Comparison of ENCODE assay signal across 25 cellular contexts in the genomic region with DNA sequence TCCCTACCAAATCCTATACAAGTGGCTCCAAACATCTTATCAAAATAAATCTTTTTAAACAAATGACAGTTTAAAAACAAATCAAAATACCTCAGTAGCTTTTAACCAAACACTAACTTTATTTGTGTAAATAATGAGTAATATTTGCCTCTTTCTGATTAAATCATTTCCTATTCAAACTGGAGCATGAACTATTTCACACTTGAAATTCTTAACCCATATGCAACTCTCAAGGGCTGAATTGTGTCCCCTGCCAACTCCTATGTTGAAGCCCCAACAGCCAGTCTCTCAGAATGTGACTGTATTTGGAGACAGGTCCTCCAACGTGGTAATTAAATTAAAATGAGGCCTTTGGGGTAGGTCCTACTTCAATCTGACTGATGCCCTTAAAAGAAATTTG. TPM values are rescaled to one million over a fixed set of nuclear protein-coding genes. Genes with fewer than 3 reads are reported as not detected.
"Had no signal": no experiment of that assay in that cellular context is flagged by ENCODE, and none has a peak within 500 bp of the region (broad histone marks: within the 10 kb centered on the region; RNA-seq: fewer than 3 reads in every experiment).

No MANE protein-coding gene starts in this region.

- H2AFZ ChIP-seq: hepatocyte, parathyroid adenoma had no signal

- H3K27me3 Mint-ChIP-seq: progenitor cell of endocrine pancreas had no signal

- H3K4me1 Mint-ChIP-seq: neural crest cell had no signal

- H3K4me2 ChIP-seq: hepatocyte had no signal

- H3K4me3 ChIP-seq: dorsolateral prefrontal cortex, esophagus muscularis mucosa, gastroesophageal sphincter, heart left ventricle, hepatocyte, right lobe of liver, suprapubic skin, thyroid gland had no signal

- H3K4me1 ChIP-seq: esophagus muscularis mucosa, foreskin keratinocyte, gastroesophageal sphincter, parathyroid adenoma, right lobe of liver, suprapubic skin, thyroid gland had no signal

- H3K27me3 ChIP-seq: esophagus muscularis mucosa, foreskin keratinocyte, gastroesophageal sphincter, hepatocyte, right lobe of liver, suprapubic skin, thyroid gland had no signal

- H3K36me3 Mint-ChIP-seq: naive thymus-derived CD8-positive, alpha-beta T cell had no signal

- ATAC-seq: gastroesophageal sphincter; left lobe of liver; naive thymus-derived CD8-positive, alpha-beta T cell; right lobe of liver had no signal

- H3K27ac Mint-ChIP-seq: naive thymus-derived CD8-positive, alpha-beta T cell; progenitor cell of endocrine pancreas had no signal

- H3K9ac ChIP-seq: parathyroid adenoma had no signal

- H3K9me3 ChIP-seq: esophagus muscularis mucosa, gastroesophageal sphincter, right lobe of liver, suprapubic skin, thyroid gland had no signal

- DNase-seq: dorsolateral prefrontal cortex; effector CD4-positive, alpha-beta T cell; foreskin keratinocyte; heart left ventricle; kidney; mammary epithelial cell; naive thymus-derived CD8-positive, alpha-beta T cell; right lobe of liver; small intestine; stimulated activated CD4-positive, alpha-beta T cell treated with anti-CD3 and anti-CD28 coated beads, Interleukin-1b, Interleukin-23, amount 100 ng/mL, for 48 hours; stimulated activated CD4-positive, alpha-beta T cell treated with anti-CD3 and anti-CD28 coated beads, Interleukin-4, amount 100 ng/mL, for 1 hour; stimulated activated CD8-positive, alpha-beta memory T cell treated with anti-CD3 and anti-CD28 coated beads, Interleukin-4, amount 100 ng/mL, for 48 hours; stimulated activated naive CD4-positive, alpha-beta T cell; stimulated activated naive CD8-positive, alpha-beta T cell treated with anti-CD3 and anti-CD28 coated beads, Interleukin-15, amount 100 ng/mL, for 72 hours; thyroid gland; trophoblast cell had no signal

- H3K27ac ChIP-seq: dorsolateral prefrontal cortex, esophagus muscularis mucosa, foreskin keratinocyte, gastroesophageal sphincter, heart left ventricle, hepatocyte, parathyroid adenoma, right lobe of liver, suprapubic skin, thyroid gland had no signal

- H3K36me3 ChIP-seq: esophagus muscularis mucosa, gastroesophageal sphincter, heart left ventricle, right lobe of liver, suprapubic skin, thyroid gland had no signal

- H3K4me3 Mint-ChIP-seq: naive thymus-derived CD8-positive, alpha-beta T cell; neural crest cell; stimulated activated naive CD8-positive, alpha-beta T cell treated with anti-CD3 and anti-CD28 coated beads, Interleukin-15, amount 100 ng/mL, for 72 hours had no signal

RNA-seq across cellular contexts. Expression of a gene that starts 55.9 kb away (rescaled TPM):
- total RNA-seq: myocyte had no signal
